Comparison of ENCODE assay signal across 9 cellular contexts in the genomic region with DNA sequence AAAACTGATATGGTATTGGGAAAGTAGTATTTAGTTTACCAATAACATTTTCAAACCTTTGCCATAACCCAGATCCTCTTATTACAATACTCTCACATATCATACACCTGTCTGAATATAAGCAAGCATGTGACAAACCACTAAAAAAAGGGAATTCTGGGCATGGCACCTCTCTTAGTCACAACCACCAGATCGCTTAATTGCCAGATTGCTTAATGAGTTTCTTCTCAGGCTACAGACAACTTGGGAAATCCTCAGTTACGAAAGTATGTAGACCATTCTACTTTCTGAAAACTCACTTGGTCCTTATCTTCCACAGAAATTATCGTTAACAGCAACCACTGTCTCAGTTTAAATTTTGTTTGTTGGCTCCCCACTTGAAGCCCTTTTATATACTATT. TPM values are rescaled to one million over a fixed set of nuclear protein-coding genes. Genes with fewer than 3 reads are reported as not detected.
DNase-seq lines count a peak whose midpoint lies in the region; ATAC-seq and TF ChIP-seq lines count a peak whose summit lies in the region.
"Had no signal": no experiment of that assay in that cellular context is flagged by ENCODE, and none has a peak within 500 bp of the region (broad histone marks: within the 10 kb centered on the region; RNA-seq: fewer than 3 reads in every experiment).

No MANE protein-coding gene starts in this region.

- peaks cover 18% of the 10 kb centered on the region for H3K4me1 Mint-ChIP-seq in progenitor cell of endocrine pancreas (ENCODE audit: low read depth)

- H3K27me3 ChIP-seq in endocrine pancreas (ENCODE audit: control insufficient read depth, insufficient read depth, low read length), result no peaks in the 10 kb centered on the region

- POLR2A ChIA-PET in OCI-LY7 (lab: Charles Lee), result no interaction called here

- peaks cover 12% of the 10 kb centered on the region for H3K4me1 ChIP-seq in OCI-LY7 (ENCODE audit: insufficient read depth, low read length, poor library complexity, severe bottlenecking)
- H3K4me1 ChIP-seq in endocrine pancreas (ENCODE audit: control insufficient read depth, insufficient read depth, low read length), result peaks cover 5% of the 10 kb centered on the region

- H3K4me3 Mint-ChIP-seq in progenitor cell of endocrine pancreas (ENCODE audit: low read depth), result peak overlapping the region; percentile 87

- no TSS peak for BruUV-seq in OCI-LY7 (replicated peaks; lab: Mats Ljungman, UMichigan)

- ATAC-seq in HG03097 (IDR thresholded peaks at IDR 0.05; ENCODE audit: low FRiP score, unreplicated experiment) (no peak), GM19455 (IDR thresholded peaks at IDR 0.05; ENCODE audit: unreplicated experiment) (no peak)

- CTCF ChIA-PET in OCI-LY7 (lab: Charles Lee; ENCODE audit: unreplicated experiment), result no interaction called here

- H3K4me2 ChIP-seq in OCI-LY7 (ENCODE audit: low read length), result peak overlapping the region; percentile 95

- H3K27me3 Mint-ChIP-seq in progenitor cell of endocrine pancreas, result no peaks in the 10 kb centered on the region

- TF ChIP-seq CTCF in OCI-LY7 (conservative IDR thresholded peaks at IDR 0.05; ENCODE audit: low read length) (no peak), progenitor cell of endocrine pancreas (IDR thresholded peaks at IDR 0.05; ENCODE audit: unreplicated experiment) (no peak)

- H3K36me3 Mint-ChIP-seq in progenitor cell of endocrine pancreas (ENCODE audit: insufficient read depth), result peaks cover 6% of the 10 kb centered on the region

- no peaks in the 10 kb centered on the region for H3K9me2 ChIP-seq in OCI-LY7 (ENCODE audit: insufficient read depth, low read length)

- DNase-seq in OCI-LY7 (ENCODE audit: low spot score) (no peak), progenitor cell of endocrine pancreas (ENCODE audit: low spot score, unreplicated experiment) (no peak), NCI-H774 (lab: John Stamatoyannopoulos, UW) (no peak), NCI-H2171 (lab: John Stamatoyannopoulos, UW) (no peak)
- DNase-seq: NK-92 treated with Interleukin-12 subunit alpha and Interleukin-12 subunit beta, amount 100 ng/mL, for 24 hours had no signal

- peaks cover 68% of the 10 kb centered on the region for H3K79me2 ChIP-seq in OCI-LY7 (ENCODE audit: insufficient read depth, low read depth, low read length)

- H3K4me3 ChIP-seq in GM08714 (ENCODE audit: low read length), result peak overlapping the region; percentile 96; the same call in 1 of the 2 replicates
- H3K4me3 ChIP-seq in OCI-LY7 (ENCODE audit: low read depth, low read length, poor library complexity, severe bottlenecking), result peak overlapping the region; percentile 96
- H3K4me3 ChIP-seq in endocrine pancreas (ENCODE audit: control insufficient read depth, insufficient read depth, low read length), result peak overlapping the region; percentile 92

- no peak overlapping the region for H2AFZ ChIP-seq in OCI-LY7 (ENCODE audit: low read length)

- H3K27ac ChIP-seq in OCI-LY7 (ENCODE audit: low read depth, low read length, poor library complexity, severe bottlenecking), result no peak overlapping the region

- peaks cover 22% of the 10 kb centered on the region for H4K20me1 ChIP-seq in OCI-LY7 (ENCODE audit: insufficient read depth, low read length)

- H3K27ac Mint-ChIP-seq in progenitor cell of endocrine pancreas, result no peak overlapping the region

- H3K36me3 ChIP-seq in OCI-LY7 (ENCODE audit: insufficient read depth, low read length), result peaks cover 46% of the 10 kb centered on the region
- H3K36me3 ChIP-seq in endocrine pancreas (ENCODE audit: control insufficient read depth, insufficient read depth, low read length), result no peaks in the 10 kb centered on the region

- H3K9me3 ChIP-seq in OCI-LY7 (ENCODE audit: low read length) (no peaks in the 10 kb centered on the region), endocrine pancreas (ENCODE audit: control insufficient read depth, low read length) (no peaks in the 10 kb centered on the region)

- no peak overlapping the region for H3K9ac ChIP-seq in endocrine pancreas (ENCODE audit: control insufficient read depth, insufficient read depth, low read length)

- H3K9me3 Mint-ChIP-seq in progenitor cell of endocrine pancreas (ENCODE audit: low read depth), result no peaks in the 10 kb centered on the region

- intact Hi-C loops in OCI-LY7 (cut with micrococcal nuclease; ENCODE audit: unreplicated experiment), result loop anchor here (10.0 kb wide), 2 partner anchors 380 to 500 kb away; no protein-coding TSS in a partner anchor

RNA-seq across cellular contexts. Expression of gene NAF1, which starts 2.1 kb away (rescaled TPM):
- 18.2 and 18.8 TPM in 2 replicates for total RNA-seq in OCI-LY7 (2014; rRNA removed; shearing (Covaris generic))
- total RNA-seq in OCI-LY7 (2022) (32.7 and 33.3 TPM in 2 replicates), progenitor cell of endocrine pancreas (28.1 and 30.6 TPM in 2 replicates)
